Comparison of ENCODE assay signal across 11 cellular contexts in genomic region chr10:11337516-11337915, GRCh38.
A peak's percentile ranks its signal among the peaks of the same experiment; 100 is the strongest.
DNase-seq lines count a peak whose midpoint lies in the region; ATAC-seq and FAIRE-seq lines count a peak whose summit lies in the region.
"Had no signal": no experiment of that assay in that cellular context is flagged by ENCODE, and none has a peak within 500 bp of the region (broad histone marks: within the 10 kb centered on the region; RNA-seq: fewer than 3 reads in every experiment).

No MANE protein-coding gene starts in this region.

- DNase-seq in activated CD4-positive, alpha-beta T cell treated with anti-CD3 and anti-CD28 coated beads for 48 hours = peak; percentile 34
- no peak for DNase-seq in activated CD4-positive, alpha-beta T cell treated with anti-CD3 and anti-CD28 coated beads for 1 hour
- DNase-seq in MV-4-11 (lab: John Stamatoyannopoulos, UW) = peak; percentile 14
- no peak for DNase-seq in central memory CD8-positive, alpha-beta T cell (ENCODE audit: low spot score in 2 of 2)
- no peak for DNase-seq in sciatic nerve (ENCODE audit: low spot score)
- DNase-seq in NCI-H146 treated with DMSO at 0.1 percent for 48 hours (lab: John Stamatoyannopoulos, UW; ENCODE audit: unreplicated experiment) = no peak
- no peak for DNase-seq in RCC 7860 (ENCODE audit: low spot score)
- DNase-seq: NCI-H526 treated with DMSO at 0.1 percent for 48 hours, uterus had no signal

- no peak for FAIRE-seq in RCC 7860 (lab: Jason Lieb, UNC)
- FAIRE-seq: A549 had no signal

- no peak overlapping the region for H3K4me3 Mint-ChIP-seq in central memory CD8-positive, alpha-beta T cell

- H3K4me1 Mint-ChIP-seq in central memory CD8-positive, alpha-beta T cell = peaks cover 29% of the 10 kb centered on the region

- H3K9me3 Mint-ChIP-seq in central memory CD8-positive, alpha-beta T cell = no peaks in the 10 kb centered on the region

- peak overlapping the region; percentile 81 for H3K27ac Mint-ChIP-seq in central memory CD8-positive, alpha-beta T cell (ENCODE audit: low read depth)

- no peaks in the 10 kb centered on the region for H3K27me3 Mint-ChIP-seq in central memory CD8-positive, alpha-beta T cell

- no peak for ATAC-seq in central memory CD8-positive, alpha-beta T cell (replicated peaks; ENCODE audit: extremely low read depth, poor library complexity, severe bottlenecking)
- ATAC-seq in sciatic nerve = peak; percentile 41
- ATAC-seq in HG02571 (IDR thresholded peaks at IDR 0.05; ENCODE audit: unreplicated experiment) = no peak
- ATAC-seq: A549 had no signal

- intact Hi-C loops in sciatic nerve (cut with DNase I) = no loop called here

- peaks cover 50% of the 10 kb centered on the region for H3K36me3 Mint-ChIP-seq in central memory CD8-positive, alpha-beta T cell (ENCODE audit: insufficient read depth)

Comparison
In these comparisons a context has a peak if more than half of its experiments do, and no peak if none do; other contexts are left out.
1. DNase-seq: peak in activated CD4-positive, alpha-beta T cell treated with anti-CD3 and anti-CD28 coated beads for 48 hours (single experiment) and MV-4-11 (single experiment); none in activated CD4-positive, alpha-beta T cell treated with anti-CD3 and anti-CD28 coated beads for 1 hour (single experiment), central memory CD8-positive, alpha-beta T cell (0 of 2), sciatic nerve (single experiment), NCI-H146 treated with DMSO at 0.1 percent for 48 hours (single experiment) and RCC 7860 (single experiment).